Comparison of ENCODE assay signal across 12 cellular contexts in genomic region chr3:30610702-30611410, GRCh38. TPM values are rescaled to one million over a fixed set of nuclear protein-coding genes. Genes with fewer than 3 reads are reported as not detected.
DNase-seq lines count a peak whose midpoint lies in the region; ATAC-seq, FAIRE-seq and TF ChIP-seq lines count a peak whose summit lies in the region.
"Had no signal": no experiment of that assay in that cellular context is flagged by ENCODE, and none has a peak within 500 bp of the region (broad histone marks: within the 10 kb centered on the region; RNA-seq: fewer than 3 reads in every experiment).

No MANE protein-coding gene starts in this region.

- peaks cover 62% of the 10 kb centered on the region for H3K4me1 Mint-ChIP-seq in astrocyte (ENCODE audit: low read depth, unreplicated experiment)
- H3K4me1 Mint-ChIP-seq in naive B cell, result peaks cover 70 to 84% (median 80%) of the 10 kb centered on the region in 3 donors

- H3K9me3 ChIP-seq in astrocyte (ENCODE audit: insufficient read depth, low read depth, low read length) (no peaks in the 10 kb centered on the region), vagina (no peaks in the 10 kb centered on the region)

- H3K9ac ChIP-seq in astrocyte (ENCODE audit: low read length), result no peak overlapping the region

- H3K27ac ChIP-seq in astrocyte (ENCODE audit: low read depth, low read length) (no peak overlapping the region), vagina (peak overlapping the region; percentile 96)

- no peaks in the 10 kb centered on the region for H3K9me3 Mint-ChIP-seq in astrocyte (ENCODE audit: unreplicated experiment)
- H3K9me3 Mint-ChIP-seq in naive B cell, result no peaks in the 10 kb centered on the region

- H3K4me3 ChIP-seq in astrocyte (ENCODE audit: insufficient read depth, low read depth, low read length) (no peak overlapping the region), vagina (peak overlapping the region; percentile 14 to 92)

- H3K4me3 Mint-ChIP-seq in astrocyte (ENCODE audit: unreplicated experiment) (peak overlapping the region; percentile 36), naive B cell (peak overlapping the region; percentile 78 to 99 (median 91))

- peaks cover 65% of the 10 kb centered on the region for H4K20me1 ChIP-seq in astrocyte (ENCODE audit: insufficient read depth, low read length)

- no peak for FAIRE-seq in astrocyte (lab: Jason Lieb, UNC)
- FAIRE-seq: colon had no signal

- ATAC-seq in naive B cell (ENCODE audit: low read depth in 2 of 2) (no peak), HG03565 (IDR thresholded peaks at IDR 0.05; ENCODE audit: unreplicated experiment) (no peak)
- ATAC-seq: activated CD4-positive, CD25-positive, alpha-beta regulatory T cell treated with anti-CD3 and anti-CD28 coated beads, Interleukin-2, amount 50 U/mL, for 24 hours had no signal

- H3K79me2 ChIP-seq in astrocyte (ENCODE audit: insufficient read depth, low read length), result peaks cover 93% of the 10 kb centered on the region

- intact Hi-C loops in vagina (cut with DNase I), result loop anchor here (10.0 kb wide), 1 partner anchor 74 kb away; no protein-coding TSS in a partner anchor

- H3K27ac Mint-ChIP-seq in astrocyte (ENCODE audit: unreplicated experiment) (peak overlapping the region; percentile 15), naive B cell (peak overlapping the region; percentile 48 to 100 (median 92))

- DNase-seq in stimulated activated naive CD4-positive, alpha-beta T cell treated with Interleukin-2 at 50 U/mL for 16 hours (lab: John Stamatoyannopoulos, UW), result peak; percentile 18
- DNase-seq in stimulated activated naive CD4-positive, alpha-beta T cell (lab: John Stamatoyannopoulos, UW), result no peak
- DNase-seq in astrocyte (ENCODE audit: low read depth) (no peak), naive B cell (no peak), vagina (ENCODE audit: extremely low spot score in 2 of 2) (no peak), anterior cingulate cortex (lab: John Stamatoyannopoulos, UW) (no peak), RPMI8226 (no peak)
- DNase-seq: NCI-H526 treated with DMSO at 0.1 percent for 48 hours; stimulated activated CD4-positive, alpha-beta T cell treated with anti-CD3 and anti-CD28 coated beads, Interleukin-4, amount 100 ng/mL, for 1 hour had no signal

- TF ChIP-seq POLR2A in vagina (IDR thresholded peaks at IDR 0.05), result no peak

- peak overlapping the region; percentile 84 for H3K4me2 ChIP-seq in astrocyte (ENCODE audit: low read length)

- H3K27me3 Mint-ChIP-seq in astrocyte (ENCODE audit: low read depth, unreplicated experiment), result no peaks in the 10 kb centered on the region
- no peaks in the 10 kb centered on the region for H3K27me3 Mint-ChIP-seq in naive B cell

- H2AFZ ChIP-seq in astrocyte (ENCODE audit: low read depth, low read length), result no peak overlapping the region

- TF ChIP-seq CTCF in astrocyte (IDR thresholded peaks at IDR 0.05; ENCODE audit: insufficient read depth, low read depth, low read length), result no peak
- TF ChIP-seq CTCF in vagina (IDR thresholded peaks at IDR 0.05), result no peak

- H3K36me3 Mint-ChIP-seq in astrocyte (ENCODE audit: low read depth, unreplicated experiment) (no peaks in the 10 kb centered on the region), naive B cell (peaks cover 8 to 30% of the 10 kb centered on the region in 2 donors)

- H3K27me3 ChIP-seq in astrocyte (ENCODE audit: insufficient read depth, low read length) (no peaks in the 10 kb centered on the region), vagina (no peaks in the 10 kb centered on the region)

- H3K4me1 ChIP-seq in astrocyte (ENCODE audit: insufficient read depth, low read length) (peaks cover 32% of the 10 kb centered on the region), vagina (peaks cover 41% of the 10 kb centered on the region)

- H3K36me3 ChIP-seq in astrocyte (ENCODE audit: insufficient read depth, low read length) (no peaks in the 10 kb centered on the region), vagina (no peaks in the 10 kb centered on the region)

RNA-seq across cellular contexts. Expression of gene TGFBR2, which starts 4.5 kb away (rescaled TPM):
- 39.9 and 44.1 TPM in 2 replicates for total RNA-seq in astrocyte
- 100 to 1,000 TPM in 5 of 6 donors, 10 to 100 TPM in 1; 99.4 to 169 (median 116) TPM for polyA plus RNA-seq in naive B cell (ENCODE audit: low read depth in 6 of 6)
- 176 TPM for total RNA-seq in vagina
